10 cellular contexts compared by ENCODE assay signal in genomic region chr4:145881991-145882390, GRCh38. TPM values are rescaled to one million over a fixed set of nuclear protein-coding genes. Genes with fewer than 3 reads are reported as not detected.
DNase-seq lines count a peak whose midpoint lies in the region; ATAC-seq and TF ChIP-seq lines count a peak whose summit lies in the region.
"Had no signal": no experiment of that assay in that cellular context is flagged by ENCODE, and none has a peak within 500 bp of the region (broad histone marks: within the 10 kb centered on the region; RNA-seq: fewer than 3 reads in every experiment).

No MANE protein-coding gene starts in this region.

- ATAC-seq in stimulated activated naive CD8-positive, alpha-beta T cell treated with anti-CD3 and anti-CD28 coated beads, Interleukin-15, Interleukin-2, amounts not matched to agents 100 U/mL and 50 U/mL, for 24 hours: peak; percentile 35
- no peak for ATAC-seq in stimulated activated naive CD8-positive, alpha-beta T cell treated with anti-CD3 and anti-CD28 coated beads, Interleukin-15, amount 100 ng/mL, for 72 hours
- ATAC-seq in activated T-cell treated with anti-CD3 and anti-CD28 coated beads, Interleukin-2, amount 50 U/mL, for 4 hours: no peak
- ATAC-seq: Panc1 had no signal

- H3K36me3 ChIP-seq in esophagus (ENCODE audit: control insufficient read depth in 2 of 2, insufficient read depth in 2 of 2, low read length in 1 of 2) (peaks cover 0 to 4% of the 10 kb centered on the region in 2 donors), tibial nerve (no peaks in the 10 kb centered on the region)

- DNase-seq in stimulated activated naive CD8-positive, alpha-beta T cell treated with anti-CD3 and anti-CD28 coated beads, Interleukin-15, Interleukin-2, amounts not matched to agents 100 U/mL and 50 U/mL, for 24 hours: no peak
- DNase-seq in stimulated activated naive CD8-positive, alpha-beta T cell treated with anti-CD3 and anti-CD28 coated beads, Interleukin-15, amount 100 ng/mL, for 72 hours: no peak
- DNase-seq in NCI-H146 (lab: John Stamatoyannopoulos, UW) (peak; percentile 81), tibial nerve (ENCODE audit: low spot score in 2 of 2) (no peak), retina (no peak)
- DNase-seq in activated CD8-positive, alpha-beta memory T cell treated with anti-CD3 and anti-CD28 coated beads, Interleukin-2, amount 50 U/mL, for 4 hours: no peak
- no peak for DNase-seq in activated T-cell treated with anti-CD3 and anti-CD28 coated beads, Interleukin-2, amount 50 U/mL, for 4 hours

- H3K4me1 ChIP-seq in esophagus (ENCODE audit: control insufficient read depth in 2 of 2, insufficient read depth in 2 of 2, low read length in 1 of 2) (peaks cover 0 to 3% of the 10 kb centered on the region in 2 donors), tibial nerve (peaks cover 0 to 16% (median 0%) of the 10 kb centered on the region in 4 donors)

- TF ChIP-seq POLR2A in tibial nerve (IDR thresholded peaks at IDR 0.05): no peak

- H3K27me3 ChIP-seq in esophagus (ENCODE audit: control insufficient read depth in 1 of 2, insufficient read depth in 2 of 2, low read length in 2 of 2) (no peaks in the 10 kb centered on the region), tibial nerve (no peaks in the 10 kb centered on the region)

- TF ChIP-seq EP300 in tibial nerve (IDR thresholded peaks at IDR 0.05): no peak

- WGBS in esophagus, 2 donors: 50 to 51% methylated on average over 8 of the region's 8 CpGs
- WGBS in tibial nerve, 2 donors: 84 to 85% methylated on average over 8 of the region's 8 CpGs

- no peak overlapping the region for H3K27ac Mint-ChIP-seq in stimulated activated naive CD8-positive, alpha-beta T cell treated with anti-CD3 and anti-CD28 coated beads, Interleukin-15, amount 100 ng/mL, for 72 hours

- peak overlapping the region; percentile 59 to 73 for H3K27ac ChIP-seq in esophagus (ENCODE audit: low read depth in 2 of 2, low read length in 1 of 2)
- H3K27ac ChIP-seq in tibial nerve: no peak overlapping the region
- H3K27ac ChIP-seq: C4-2B had no signal

- H3K4me1 Mint-ChIP-seq in stimulated activated naive CD8-positive, alpha-beta T cell treated with anti-CD3 and anti-CD28 coated beads, Interleukin-15, amount 100 ng/mL, for 72 hours: peaks cover 57% of the 10 kb centered on the region
- H3K4me1 Mint-ChIP-seq in activated T-cell treated with anti-CD3 and anti-CD28 coated beads, Interleukin-2, amount 50 U/mL, for 4 hours (ENCODE audit: low read depth): peaks cover 2% of the 10 kb centered on the region

- no peaks in the 10 kb centered on the region for H3K9me3 Mint-ChIP-seq in stimulated activated naive CD8-positive, alpha-beta T cell treated with anti-CD3 and anti-CD28 coated beads, Interleukin-15, amount 100 ng/mL, for 72 hours
- no peaks in the 10 kb centered on the region for H3K9me3 Mint-ChIP-seq in activated T-cell treated with anti-CD3 and anti-CD28 coated beads, Interleukin-2, amount 50 U/mL, for 4 hours

- H3K27me3 Mint-ChIP-seq in stimulated activated naive CD8-positive, alpha-beta T cell treated with anti-CD3 and anti-CD28 coated beads, Interleukin-15, amount 100 ng/mL, for 72 hours: no peaks in the 10 kb centered on the region
- no peaks in the 10 kb centered on the region for H3K27me3 Mint-ChIP-seq in activated T-cell treated with anti-CD3 and anti-CD28 coated beads, Interleukin-2, amount 50 U/mL, for 4 hours (ENCODE audit: low read depth)

- TF ChIP-seq CTCF in tibial nerve (IDR thresholded peaks at IDR 0.05): no peak

- no peak overlapping the region for H3K4me3 ChIP-seq in esophagus (ENCODE audit: low read depth in 1 of 2, low read length in 2 of 2)
- no peak overlapping the region for H3K4me3 ChIP-seq in tibial nerve

- H3K36me3 Mint-ChIP-seq in activated T-cell treated with anti-CD3 and anti-CD28 coated beads, Interleukin-2, amount 50 U/mL, for 4 hours (ENCODE audit: insufficient read depth): peaks cover 56% of the 10 kb centered on the region

- no peak overlapping the region for H3K4me3 Mint-ChIP-seq in stimulated activated naive CD8-positive, alpha-beta T cell treated with anti-CD3 and anti-CD28 coated beads, Interleukin-15, amount 100 ng/mL, for 72 hours
- H3K4me3 Mint-ChIP-seq in activated T-cell treated with anti-CD3 and anti-CD28 coated beads, Interleukin-2, amount 50 U/mL, for 4 hours: no peak overlapping the region

- H3K9me3 ChIP-seq in esophagus (ENCODE audit: control insufficient read depth in 2 of 2, insufficient read depth in 1 of 2, low read depth in 1 of 2, low read length in 1 of 2) (no peaks in the 10 kb centered on the region), tibial nerve (no peaks in the 10 kb centered on the region)

RNA-seq across cellular contexts. Expression of gene ZNF827, which starts 56.6 kb away (rescaled TPM):
- 1 to 10 TPM; 1.6 to 2.0 TPM for polyA plus RNA-seq in esophagus
- 10 to 100 TPM in 1 of 4 donors, 1 to 10 TPM in 3; 3.7 to 10.0 (median 6.4) TPM for total RNA-seq in tibial nerve
- total RNA-seq in activated T-cell treated with anti-CD3 and anti-CD28 coated beads, Interleukin-2, amount 50 U/mL, for 4 hours: 10 to 100 TPM; 22.8 to 35.2 (median 25.1) TPM

Comparison
In these comparisons a context has a peak if more than half of its experiments do, and no peak if none do; other contexts are left out.
1. H3K27ac ChIP-seq: peak in esophagus (2 of 2); none in tibial nerve (0 of 4).